9 cellular contexts compared by ENCODE assay signal in genomic region chr3:128076465-128076782, GRCh38. TPM values are rescaled to one million over a fixed set of nuclear protein-coding genes. Genes with fewer than 3 reads are reported as not detected.
DNase-seq lines count a peak whose midpoint lies in the region; ATAC-seq, FAIRE-seq and TF ChIP-seq lines count a peak whose summit lies in the region.
"Had no signal": no experiment of that assay in that cellular context is flagged by ENCODE, and none has a peak within 500 bp of the region (broad histone marks: within the 10 kb centered on the region; RNA-seq: fewer than 3 reads in every experiment).

No MANE protein-coding gene starts in this region.

- H3K27me3 Mint-ChIP-seq in stimulated activated naive CD8-positive, alpha-beta T cell treated with anti-CD3 and anti-CD28 coated beads, Interleukin-15, Interleukin-2, amounts not matched to agents 100 ng/mL and 50 ng/mL, for 24 hours = no peaks in the 10 kb centered on the region

- no CpG with 5 or more reads among the region's 18 CpGs for WGBS in right lobe of liver (ENCODE audit: insufficient coverage, low coverage, low lambda C conversion rate, missing lambda C conversion rate)

- no peak overlapping the region for H3K4me3 ChIP-seq in OCI-LY1 (ENCODE audit: low read depth, low read length, poor library complexity, severe bottlenecking)
- H3K4me3 ChIP-seq in coronary artery = peak overlapping the region; percentile 81
- H3K4me3 ChIP-seq in right lobe of liver = peak overlapping the region; percentile 39 to 45 (median 40)

- peak overlapping the region; percentile 53 for H3K4me3 Mint-ChIP-seq in stimulated activated naive CD8-positive, alpha-beta T cell treated with anti-CD3 and anti-CD28 coated beads, Interleukin-15, Interleukin-2, amounts not matched to agents 100 ng/mL and 50 ng/mL, for 24 hours

- H3K9me2 ChIP-seq in OCI-LY1 (ENCODE audit: low read depth, low read length) = no peaks in the 10 kb centered on the region

- H3K4me1 Mint-ChIP-seq in stimulated activated naive CD8-positive, alpha-beta T cell treated with anti-CD3 and anti-CD28 coated beads, Interleukin-15, Interleukin-2, amounts not matched to agents 100 ng/mL and 50 ng/mL, for 24 hours (ENCODE audit: low read depth) = peaks cover 20% of the 10 kb centered on the region

- no peak for FAIRE-seq in RCC 7860 (lab: Jason Lieb, UNC)

- no peak for TF ChIP-seq CTCF in OCI-LY1 (IDR thresholded peaks at IDR 0.05; ENCODE audit: low read length)
- no peak for TF ChIP-seq CTCF in coronary artery (IDR thresholded peaks at IDR 0.05)
- TF ChIP-seq CTCF in right lobe of liver (IDR thresholded peaks at IDR 0.05) = no peak

- peaks cover 72% of the 10 kb centered on the region for H3K36me3 ChIP-seq in OCI-LY1 (ENCODE audit: insufficient read depth, low read length)
- peaks cover 0 to 8% (median 0%) of the 10 kb centered on the region in 4 donors for H3K36me3 ChIP-seq in right lobe of liver

- no peak for TF ChIP-seq POLR2A in right lobe of liver (IDR thresholded peaks at IDR 0.05)

- no peaks in the 10 kb centered on the region for H3K9me3 ChIP-seq in OCI-LY1 (ENCODE audit: low read length)
- H3K9me3 ChIP-seq in right lobe of liver = no peaks in the 10 kb centered on the region

- no peak overlapping the region for H3K27ac Mint-ChIP-seq in stimulated activated naive CD8-positive, alpha-beta T cell treated with anti-CD3 and anti-CD28 coated beads, Interleukin-15, Interleukin-2, amounts not matched to agents 100 ng/mL and 50 ng/mL, for 24 hours

- H3K36me3 Mint-ChIP-seq in stimulated activated naive CD8-positive, alpha-beta T cell treated with anti-CD3 and anti-CD28 coated beads, Interleukin-15, Interleukin-2, amounts not matched to agents 100 ng/mL and 50 ng/mL, for 24 hours (ENCODE audit: low read depth) = peaks cover 33% of the 10 kb centered on the region

- no peaks in the 10 kb centered on the region for H3K79me2 ChIP-seq in OCI-LY1 (ENCODE audit: insufficient read depth, low read length)

- no peaks in the 10 kb centered on the region for H3K9me3 Mint-ChIP-seq in stimulated activated naive CD8-positive, alpha-beta T cell treated with anti-CD3 and anti-CD28 coated beads, Interleukin-15, Interleukin-2, amounts not matched to agents 100 ng/mL and 50 ng/mL, for 24 hours

- H3F3A ChIP-seq in OCI-LY1 (ENCODE audit: insufficient read depth, low read length) = no peaks in the 10 kb centered on the region

- peaks cover 16% of the 10 kb centered on the region for H3K4me1 ChIP-seq in OCI-LY1 (ENCODE audit: insufficient read depth, low read length, severe bottlenecking)
- peaks cover 0 to 57% (median 25%) of the 10 kb centered on the region in 4 donors for H3K4me1 ChIP-seq in right lobe of liver

- no peak overlapping the region for H2AFZ ChIP-seq in OCI-LY1 (ENCODE audit: low read length)

- H4K20me1 ChIP-seq in OCI-LY1 (ENCODE audit: insufficient read depth, low read length) = no peaks in the 10 kb centered on the region

- ATAC-seq in right lobe of liver = no peak
- no peak for ATAC-seq in HG03457 (IDR thresholded peaks at IDR 0.05; ENCODE audit: unreplicated experiment)

- no peak overlapping the region for H3K9ac ChIP-seq in OCI-LY1 (ENCODE audit: low read length)

- DNase-seq in coronary artery (ENCODE audit: low spot score) = no peak
- no peak for DNase-seq in right lobe of liver
- DNase-seq in RCC 7860 (ENCODE audit: low spot score) = no peak
- DNase-seq in retina = no peak
- DNase-seq in NCI-H2081 (lab: John Stamatoyannopoulos, UW) = no peak

- intact Hi-C loops in right lobe of liver (cut with DNase I) = loop anchor here in 1 of 2 donors (10.0 kb wide), 1 partner anchor 418 kb away; the partner anchor contains the start of gene GATA2

- H3K4me2 ChIP-seq in OCI-LY1 (ENCODE audit: low read length) = peak overlapping the region; percentile 56; the same call in 1 of the 2 replicates

- H3K27ac ChIP-seq in OCI-LY1 (ENCODE audit: low read depth, low read length, poor library complexity, severe bottlenecking) (no peak overlapping the region), coronary artery (peak overlapping the region; percentile 59 to 78), right lobe of liver (no peak overlapping the region)
- H3K27ac ChIP-seq: HL-60 had no signal

- peaks cover 5% of the 10 kb centered on the region; the same call in 1 of the 2 replicates for H3K27me3 ChIP-seq in OCI-LY1 (ENCODE audit: insufficient read depth, low read length)
- no peaks in the 10 kb centered on the region for H3K27me3 ChIP-seq in right lobe of liver

RNA-seq across cellular contexts. Expression of gene SEC61A1, which starts 24.2 kb away (rescaled TPM):
- total RNA-seq in right lobe of liver = 100 to 1,000 TPM; 120 to 187 (median 151) TPM

RNA-seq across cellular contexts. Expression of gene RUVBL1, which starts 47.2 kb away (rescaled TPM):
- total RNA-seq in right lobe of liver = 10 to 100 TPM in 5 of 6 experiments, 1 to 10 TPM in 1; 8.6 to 20.3 (median 12.9) TPM

Comparison
In these comparisons a context has a peak if more than half of its experiments do, and no peak if none do; other contexts are left out.
1. H3K27ac ChIP-seq: peak in coronary artery (2 of 2); none in OCI-LY1 (single experiment) and right lobe of liver (0 of 3).